8 cellular contexts compared by ENCODE assay signal in genomic region chr1:226939439-226940028, GRCh38. TPM values are rescaled to one million over a fixed set of nuclear protein-coding genes. Genes with fewer than 3 reads are reported as not detected.
DNase-seq lines count a peak whose midpoint lies in the region; ATAC-seq and TF ChIP-seq lines count a peak whose summit lies in the region.

No MANE protein-coding gene starts in this region.

- peak overlapping the region; percentile 96 for H3K27ac Mint-ChIP-seq in GM23338
- H3K27ac Mint-ChIP-seq in central memory CD8-positive, alpha-beta T cell (ENCODE audit: low read depth): peak overlapping the region; percentile 96

- H3K9me3 Mint-ChIP-seq in GM23338: peaks cover 7% of the 10 kb centered on the region; the same call in 2 of the 3 replicates
- H3K9me3 Mint-ChIP-seq in central memory CD8-positive, alpha-beta T cell: peaks cover 12% of the 10 kb centered on the region

- no peaks in the 10 kb centered on the region for H3K9me3 ChIP-seq in SU-DHL-6 (ENCODE audit: insufficient read depth, low read length)
- peaks cover 0 to 9% of the 10 kb centered on the region in 2 donors for H3K9me3 ChIP-seq in left lung

- H3F3A ChIP-seq in GM23338 (replicated peaks; ENCODE audit: low read depth) (0 out of 2 replicates have a peak, but pooled peaks cover 5% of the 10 kb centered on the region), SU-DHL-6 (ENCODE audit: insufficient read depth) (no peaks in the 10 kb centered on the region)

- H3K4me3 ChIP-seq in GM23338: peak overlapping the region; percentile 74
- H3K4me3 ChIP-seq in SU-DHL-6 (ENCODE audit: insufficient read depth, low read length, poor library complexity, severe bottlenecking): peak overlapping the region; percentile 60
- H3K4me3 ChIP-seq in left lung: peak overlapping the region; percentile 54 to 76

- H3K36me3 Mint-ChIP-seq in GM23338 (ENCODE audit: low read depth): peaks cover 7% of the 10 kb centered on the region; the same call in 2 of the 3 replicates
- H3K36me3 Mint-ChIP-seq in central memory CD8-positive, alpha-beta T cell (ENCODE audit: insufficient read depth): peaks cover 21% of the 10 kb centered on the region

- peak overlapping the region; percentile 89 for H3K4me3 Mint-ChIP-seq in GM23338
- peak overlapping the region; percentile 81 for H3K4me3 Mint-ChIP-seq in central memory CD8-positive, alpha-beta T cell

- peak; percentile 64 to 97 (median 97) for DNase-seq in NCI-H1417 (lab: John Stamatoyannopoulos, UW)
- DNase-seq in NCI-H1417 treated with DMSO at 0.1 percent for 48 hours (lab: John Stamatoyannopoulos, UW): no peak
- peak; percentile 78 for DNase-seq in GM23338 (ENCODE audit: low spot score)
- peak; percentile 85 for DNase-seq in KG1 (lab: John Stamatoyannopoulos, UW)
- no peak for DNase-seq in central memory CD8-positive, alpha-beta T cell (ENCODE audit: low spot score in 2 of 2)
- peak; percentile 73 to 92 for DNase-seq in left lung
- DNase-seq in stimulated activated CD4-positive, alpha-beta T cell treated with anti-CD3 and anti-CD28 coated beads, TNF-alpha, amount 100 ng/mL, for 1 hour (ENCODE audit: low read depth in 3 of 3, low spot score in 1 of 3): peak; percentile 38 to 47 (median 45)

- H3K27me3 Mint-ChIP-seq in GM23338 (ENCODE audit: insufficient read depth, low read depth, poor library complexity): peaks cover 20% of the 10 kb centered on the region
- no peaks in the 10 kb centered on the region for H3K27me3 Mint-ChIP-seq in central memory CD8-positive, alpha-beta T cell

- H3K27ac ChIP-seq in GM23338 (ENCODE audit: low read depth): peak overlapping the region; percentile 95
- peak overlapping the region; percentile 88 for H3K27ac ChIP-seq in SU-DHL-6 (ENCODE audit: low read depth, low read length)
- peak overlapping the region; percentile 96 to 100 for H3K27ac ChIP-seq in left lung

- H3K4me2 ChIP-seq in GM23338: peak overlapping the region; percentile 86
- H3K4me2 ChIP-seq in SU-DHL-6 (ENCODE audit: low read depth, low read length, poor library complexity, severe bottlenecking): peak overlapping the region; percentile 96

- H3K27me3 ChIP-seq in GM23338 (ENCODE audit: insufficient read depth): 0 out of 2 replicates have a peak, but pooled peaks cover 4% of the 10 kb centered on the region
- H3K27me3 ChIP-seq in SU-DHL-6 (ENCODE audit: low read length): 0 out of 2 replicates have a peak, but pooled peaks cover 3% of the 10 kb centered on the region
- H3K27me3 ChIP-seq in left lung: no peaks in the 10 kb centered on the region

- H3K36me3 ChIP-seq in GM23338 (ENCODE audit: insufficient read depth): 0 out of 2 replicates have a peak, but pooled peaks cover 5% of the 10 kb centered on the region
- no peaks in the 10 kb centered on the region for H3K36me3 ChIP-seq in SU-DHL-6 (ENCODE audit: low read length)
- no peaks in the 10 kb centered on the region for H3K36me3 ChIP-seq in left lung

- H3K79me2 ChIP-seq in GM23338 (replicated peaks; ENCODE audit: insufficient read depth) (peaks cover 35% of the 10 kb centered on the region), SU-DHL-6 (ENCODE audit: insufficient read depth, low read length) (no peaks in the 10 kb centered on the region)

- H2AFZ ChIP-seq in GM23338 (peak overlapping the region; percentile 96), SU-DHL-6 (ENCODE audit: low read depth, low read length, severe bottlenecking) (peak overlapping the region; percentile 94)

- H3K4me1 ChIP-seq in GM23338 (ENCODE audit: insufficient read depth) (peaks cover 30% of the 10 kb centered on the region), left lung (peaks cover 8 to 41% of the 10 kb centered on the region in 2 donors)

- TF ChIP-seq CTCF in GM23338 (conservative IDR thresholded peaks at IDR 0.05; ENCODE audit: low read depth in 2 of 2) (no peak), SU-DHL-6 (IDR thresholded peaks at IDR 0.05; ENCODE audit: insufficient read depth, low read length, poor library complexity, severe bottlenecking) (no peak), left lung (IDR thresholded peaks at IDR 0.05) (no peak)

- ATAC-seq in GM23338: peak; percentile 60
- peak; percentile 22 for ATAC-seq in central memory CD8-positive, alpha-beta T cell (replicated peaks; ENCODE audit: extremely low read depth, poor library complexity, severe bottlenecking)
- peak; percentile 47 for ATAC-seq in left lung

- H3K9me2 ChIP-seq in GM23338 (ENCODE audit: insufficient read depth) (no peaks in the 10 kb centered on the region), SU-DHL-6 (replicated peaks; ENCODE audit: insufficient read depth, low read length) (no peaks in the 10 kb centered on the region)

- H4K20me1 ChIP-seq in GM23338 (replicated peaks; ENCODE audit: insufficient read depth) (peaks cover 3% of the 10 kb centered on the region; the same call in 1 of the 2 replicates), SU-DHL-6 (ENCODE audit: low read depth, low read length) (no peaks in the 10 kb centered on the region)

- intact Hi-C loops in left lung (cut with DNase I): no loop called here

- peak overlapping the region; percentile 76 for H3K9ac ChIP-seq in SU-DHL-6 (ENCODE audit: low read length)

- peaks cover 50% of the 10 kb centered on the region for H3K4me1 Mint-ChIP-seq in GM23338
- H3K4me1 Mint-ChIP-seq in central memory CD8-positive, alpha-beta T cell: peaks cover 55% of the 10 kb centered on the region

TF ChIP-seq in GM23338, 12 proteins besides CTCF, POLR2A, EP300 and RAD21:
- TF ChIP-seq NANOG (IDR thresholded peaks at IDR 0.05; ENCODE audit: borderline replicate concordance): no peak
- TF ChIP-seq ETS1 (IDR thresholded peaks at IDR 0.05): peak; percentile 54; the same call in 1 of the 2 replicates
- peak; percentile 95 for TF ChIP-seq POLR2AphosphoS5 (IDR thresholded peaks at IDR 0.05; ENCODE audit: low read depth)
- peak; percentile 11 for TF ChIP-seq REST (IDR thresholded peaks at IDR 0.05; ENCODE audit: unreplicated experiment)

RNA-seq across cellular contexts. Expression of gene COQ8A, which starts 0.6 kb away (rescaled TPM):
- total RNA-seq in GM23338 (2014; rRNA removed; shearing (Covaris generic)): 37.4 TPM in 2 replicates
- 25.2 and 28.5 TPM in 2 replicates for polyA plus RNA-seq in GM23338 (2016; fragmentation: Nextera tagmentation; extraction: Ambion mirVana)
- total RNA-seq in left lung: 10 to 100 TPM; 14.5 to 20.3 TPM

Comparison
In these comparisons a context has a peak if more than half of its experiments do, and no peak if none do; other contexts are left out.
1. DNase-seq: peak in NCI-H1417 (3 of 3), GM23338 (single experiment), KG1 (single experiment), left lung (2 of 2) and stimulated activated CD4-positive, alpha-beta T cell treated with anti-CD3 and anti-CD28 coated beads, TNF-alpha, amount 100 ng/mL, for 1 hour (3 of 3); none in NCI-H1417 treated with DMSO at 0.1 percent for 48 hours (single experiment) and central memory CD8-positive, alpha-beta T cell (0 of 2).
2. Peak in every context shown above with its lines, with median percentiles within 50 percentile points of each other: ATAC-seq, H3K27ac ChIP-seq and H3K4me3 ChIP-seq.